Comparison of ENCODE assay signal across 1 cellular context in genomic region chr13:98309569-98310335, GRCh38.
TF ChIP-seq lines count a peak whose summit lies in the region.

No MANE protein-coding gene starts in this region.

TF ChIP-seq in HEK293T, 16 proteins besides CTCF, POLR2A, EP300 and RAD21 (continued from another document):
- no peak for TF ChIP-seq CTBP1 (IDR thresholded peaks at IDR 0.05; ENCODE audit: borderline replicate concordance)
- no peak for TF ChIP-seq FOXK2 (IDR thresholded peaks at IDR 0.05)
TF ChIP-seq in HEK293T: peak in this region for 0.
